Comparison of ENCODE assay signal across 9 cellular contexts in the genomic region with DNA sequence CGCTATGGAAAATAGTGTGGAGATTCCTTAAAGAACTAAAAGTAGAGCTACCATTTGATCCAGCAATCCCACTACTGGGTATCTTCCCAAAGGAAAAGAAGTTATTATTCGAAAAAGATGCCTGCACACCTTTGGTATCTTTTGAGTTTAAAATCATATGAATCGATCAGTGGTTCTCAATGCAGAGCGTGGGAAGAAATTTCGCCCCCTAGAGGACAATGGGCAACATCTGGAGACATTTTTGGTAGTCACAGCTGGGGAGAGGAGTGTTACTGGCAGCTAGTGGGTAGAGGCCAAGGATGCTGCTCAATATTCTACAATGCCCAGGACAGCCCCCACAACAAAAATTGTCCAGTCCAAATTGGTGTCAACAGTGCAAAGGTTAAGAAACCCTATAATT.
DNase-seq lines count a peak whose midpoint lies in the region; ATAC-seq and TF ChIP-seq lines count a peak whose summit lies in the region.
"Had no signal": no experiment of that assay in that cellular context is flagged by ENCODE, and none has a peak within 500 bp of the region (broad histone marks: within the 10 kb centered on the region; RNA-seq: fewer than 3 reads in every experiment).

No MANE protein-coding gene starts in this region.

- H3K27me3 Mint-ChIP-seq in CD14-positive monocyte (ENCODE audit: low read depth in 3 of 3) = peaks cover 0 to 5% (median 3%) of the 10 kb centered on the region in 3 donors

- no peak overlapping the region for H3K27ac Mint-ChIP-seq in CD14-positive monocyte
- H3K27ac Mint-ChIP-seq: activated naive CD4-positive, alpha-beta T cell treated with anti-CD3 and anti-CD28 coated beads, Interleukin-2, amount 50 U/mL, for 24 hours had no signal

- TF ChIP-seq CTCF in choroid plexus epithelial cell (conservative IDR thresholded peaks at IDR 0.05; ENCODE audit: low read depth, low read length) (peak; percentile 22), CD14-positive monocyte (IDR thresholded peaks at IDR 0.05) (no peak)

- DNase-seq in AML-193 (lab: John Stamatoyannopoulos, UW) (peak; percentile 13 to 33), choroid plexus epithelial cell (ENCODE audit: low read depth) (no peak), Right ventricle myocardium superior (no peak), CD14-positive monocyte (ENCODE audit: low spot score) (no peak)
- no peak for DNase-seq in stimulated activated naive CD4-positive, alpha-beta T cell (lab: John Stamatoyannopoulos, UW)

- no peaks in the 10 kb centered on the region for H3K4me1 Mint-ChIP-seq in CD14-positive monocyte
- H3K4me1 Mint-ChIP-seq: activated naive CD4-positive, alpha-beta T cell treated with anti-CD3 and anti-CD28 coated beads, Interleukin-2, amount 50 U/mL, for 24 hours had no signal

- no peak for TF ChIP-seq EP300 in Ishikawa (IDR thresholded peaks at IDR 0.05; ENCODE audit: borderline replicate concordance)

- intact Hi-C loops in Right ventricle myocardium superior (cut with DNase I) = no loop called here
- intact Hi-C loops in CD14-positive monocyte (cut with micrococcal nuclease) = no loop called here

- peaks cover 1 to 8% (median 4%) of the 10 kb centered on the region in 7 donors for H3K9me3 Mint-ChIP-seq in CD14-positive monocyte
- H3K9me3 Mint-ChIP-seq: activated naive CD4-positive, alpha-beta T cell treated with anti-CD3 and anti-CD28 coated beads, Interleukin-2, amount 50 U/mL, for 24 hours had no signal

- peak; percentile 59 for ATAC-seq in GM18517 (IDR thresholded peaks at IDR 0.05; ENCODE audit: unreplicated experiment)
- ATAC-seq in GM18870 (IDR thresholded peaks at IDR 0.05; ENCODE audit: unreplicated experiment) = no peak
- no peak for ATAC-seq in Right ventricle myocardium superior (ENCODE audit: poor library complexity)

- H3K4me3 ChIP-seq in choroid plexus epithelial cell (ENCODE audit: low read depth, low read length) = no peak overlapping the region

- peak; percentile 28; the same call in 1 of the 2 replicates for TF ChIP-seq RAD21 in Ishikawa (IDR thresholded peaks at IDR 0.05; ENCODE audit: low read depth)

- no peaks in the 10 kb centered on the region for H3K36me3 Mint-ChIP-seq in CD14-positive monocyte
- H3K36me3 Mint-ChIP-seq: activated naive CD4-positive, alpha-beta T cell treated with anti-CD3 and anti-CD28 coated beads, Interleukin-2, amount 50 U/mL, for 24 hours had no signal

- H3K4me3 Mint-ChIP-seq in CD14-positive monocyte = no peak overlapping the region
- H3K4me3 Mint-ChIP-seq: activated naive CD4-positive, alpha-beta T cell treated with anti-CD3 and anti-CD28 coated beads, Interleukin-2, amount 50 U/mL, for 24 hours had no signal

TF ChIP-seq in Ishikawa, 13 proteins besides CTCF, POLR2A, EP300 and RAD21:
- TF ChIP-seq TEAD4 (IDR thresholded peaks at IDR 0.05) (no peak), TCF12 (IDR thresholded peaks at IDR 0.05; ENCODE audit: low read depth) (no peak), ZBTB7A (IDR thresholded peaks at IDR 0.05; ENCODE audit: low read depth) (no peak), NFIC (IDR thresholded peaks at IDR 0.05) (no peak), YY1 (IDR thresholded peaks at IDR 0.05; ENCODE audit: low read depth) (no peak), CEBPB (IDR thresholded peaks at IDR 0.05) (no peak), USF1 (IDR thresholded peaks at IDR 0.05) (no peak), EGR1 (IDR thresholded peaks at IDR 0.05) (no peak), FOXM1 (IDR thresholded peaks at IDR 0.05; ENCODE audit: borderline replicate concordance, low read depth) (no peak), CREB1 (IDR thresholded peaks at IDR 0.05; ENCODE audit: low read depth) (no peak), TAF1 (IDR thresholded peaks at IDR 0.05; ENCODE audit: low read depth) (no peak)
- TF ChIP-seq, protein P1, sequence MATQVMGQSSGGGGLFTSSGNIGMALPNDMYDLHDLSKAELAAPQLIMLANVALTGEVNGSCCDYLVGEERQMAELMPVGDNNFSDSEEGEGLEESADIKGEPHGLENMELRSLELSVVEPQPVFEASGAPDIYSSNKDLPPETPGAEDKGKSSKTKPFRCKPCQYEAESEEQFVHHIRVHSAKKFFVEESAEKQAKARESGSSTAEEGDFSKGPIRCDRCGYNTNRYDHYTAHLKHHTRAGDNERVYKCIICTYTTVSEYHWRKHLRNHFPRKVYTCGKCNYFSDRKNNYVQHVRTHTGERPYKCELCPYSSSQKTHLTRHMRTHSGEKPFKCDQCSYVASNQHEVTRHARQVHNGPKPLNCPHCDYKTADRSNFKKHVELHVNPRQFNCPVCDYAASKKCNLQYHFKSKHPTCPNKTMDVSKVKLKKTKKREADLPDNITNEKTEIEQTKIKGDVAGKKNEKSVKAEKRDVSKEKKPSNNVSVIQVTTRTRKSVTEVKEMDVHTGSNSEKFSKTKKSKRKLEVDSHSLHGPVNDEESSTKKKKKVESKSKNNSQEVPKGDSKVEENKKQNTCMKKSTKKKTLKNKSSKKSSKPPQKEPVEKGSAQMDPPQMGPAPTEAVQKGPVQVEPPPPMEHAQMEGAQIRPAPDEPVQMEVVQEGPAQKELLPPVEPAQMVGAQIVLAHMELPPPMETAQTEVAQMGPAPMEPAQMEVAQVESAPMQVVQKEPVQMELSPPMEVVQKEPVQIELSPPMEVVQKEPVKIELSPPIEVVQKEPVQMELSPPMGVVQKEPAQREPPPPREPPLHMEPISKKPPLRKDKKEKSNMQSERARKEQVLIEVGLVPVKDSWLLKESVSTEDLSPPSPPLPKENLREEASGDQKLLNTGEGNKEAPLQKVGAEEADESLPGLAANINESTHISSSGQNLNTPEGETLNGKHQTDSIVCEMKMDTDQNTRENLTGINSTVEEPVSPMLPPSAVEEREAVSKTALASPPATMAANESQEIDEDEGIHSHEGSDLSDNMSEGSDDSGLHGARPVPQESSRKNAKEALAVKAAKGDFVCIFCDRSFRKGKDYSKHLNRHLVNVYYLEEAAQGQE (IDR thresholded peaks at IDR 0.05; ENCODE audit: low read depth) = no peak
- TF ChIP-seq, protein P2, sequence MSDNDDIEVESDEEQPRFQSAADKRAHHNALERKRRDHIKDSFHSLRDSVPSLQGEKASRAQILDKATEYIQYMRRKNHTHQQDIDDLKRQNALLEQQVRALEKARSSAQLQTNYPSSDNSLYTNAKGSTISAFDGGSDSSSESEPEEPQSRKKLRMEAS (IDR thresholded peaks at IDR 0.05) = no peak

Comparison
In these comparisons a context has a peak if more than half of its experiments do, and no peak if none do; other contexts are left out.
1. DNase-seq: peak in AML-193 (2 of 2); none in choroid plexus epithelial cell (single experiment), Right ventricle myocardium superior (single experiment), stimulated activated naive CD4-positive, alpha-beta T cell (0 of 6) and CD14-positive monocyte (single experiment).